8 cellular contexts compared by ENCODE assay signal in genomic region chr2:73291461-73292315, GRCh38. TPM values are rescaled to one million over a fixed set of nuclear protein-coding genes. Genes with fewer than 3 reads are reported as not detected.
DNase-seq lines count a peak whose midpoint lies in the region; ATAC-seq and TF ChIP-seq lines count a peak whose summit lies in the region.

No MANE protein-coding gene starts in this region.

- H3K79me2 ChIP-seq in neural progenitor cell (ENCODE audit: low read depth): no peaks in the 10 kb centered on the region

- peaks cover 14% of the 10 kb centered on the region for H3F3A ChIP-seq in neural progenitor cell (ENCODE audit: low read depth)

- H3K27ac Mint-ChIP-seq in neural progenitor cell: no peak overlapping the region

- no peaks in the 10 kb centered on the region for H3K36me3 ChIP-seq in neural progenitor cell

- no peak overlapping the region for H3K27ac ChIP-seq in neural progenitor cell

- TF ChIP-seq CTCF in choroid plexus epithelial cell (conservative IDR thresholded peaks at IDR 0.05; ENCODE audit: low read depth, low read length) (no peak), neural progenitor cell (IDR thresholded peaks at IDR 0.05) (peak; percentile 42)

- H2AFZ ChIP-seq in neural progenitor cell (replicated peaks): no peak overlapping the region

- peaks cover 83% of the 10 kb centered on the region for H3K27me3 Mint-ChIP-seq in neural progenitor cell (ENCODE audit: insufficient read depth, low read depth)

- H3K4me3 Mint-ChIP-seq in neural progenitor cell: peak overlapping the region; percentile 58

- no peak for ATAC-seq in HG02970 (IDR thresholded peaks at IDR 0.05; ENCODE audit: low FRiP score, unreplicated experiment)
- ATAC-seq in GM19397 (IDR thresholded peaks at IDR 0.05; ENCODE audit: unreplicated experiment): no peak

- no peaks in the 10 kb centered on the region for H3K9me3 Mint-ChIP-seq in neural progenitor cell

- peaks cover 7% of the 10 kb centered on the region for H3K4me1 Mint-ChIP-seq in neural progenitor cell

- H3K4me2 ChIP-seq in neural progenitor cell: peak overlapping the region; percentile 74

- peak overlapping the region; percentile 6 for H3K4me3 ChIP-seq in choroid plexus epithelial cell (ENCODE audit: low read depth, low read length)
- H3K4me3 ChIP-seq in neural progenitor cell: peak overlapping the region; percentile 26

- no peak overlapping the region for H3K9ac ChIP-seq in neural progenitor cell

- H3K27me3 ChIP-seq in neural progenitor cell: peaks cover 100% of the 10 kb centered on the region

- no peaks in the 10 kb centered on the region for H3K9me3 ChIP-seq in neural progenitor cell (ENCODE audit: low read depth)

- peaks cover 3% of the 10 kb centered on the region for H3K4me1 ChIP-seq in neural progenitor cell

- no peaks in the 10 kb centered on the region for H3K36me3 Mint-ChIP-seq in neural progenitor cell

- DNase-seq in DMS53 treated with DMSO at 0.1 percent for 48 hours (lab: John Stamatoyannopoulos, UW; ENCODE audit: unreplicated experiment) (peak; percentile 61), NCI-H1092 (lab: John Stamatoyannopoulos, UW) (peak; percentile 23), choroid plexus epithelial cell (ENCODE audit: low read depth) (no peak), neural progenitor cell (ENCODE audit: low spot score) (peak; percentile 79), hypothalamus (lab: John Stamatoyannopoulos, UW) (no peak)
- no peak for DNase-seq in activated CD8-positive, alpha-beta memory T cell treated with anti-CD3 and anti-CD28 coated beads for 24 hours

- H4K20me1 ChIP-seq in neural progenitor cell (ENCODE audit: low read depth): peaks cover 38% of the 10 kb centered on the region

RNA-seq across cellular contexts. Expression of gene EGR4, which starts 1.7 kb away (rescaled TPM):
- total RNA-seq in neural progenitor cell (ENCODE audit: low replicate concordance): 0.40 TPM in 1 of 2 replicates, not detected in the other

RNA-seq across cellular contexts. Expression of gene FBXO41, which starts 7.4 kb away (rescaled TPM):
- 1.5 and 6.3 TPM in 2 replicates for total RNA-seq in neural progenitor cell (ENCODE audit: low replicate concordance)

RNA-seq across cellular contexts. Expression of gene CCT7, which starts 57.6 kb away (rescaled TPM):
- total RNA-seq in neural progenitor cell (ENCODE audit: low replicate concordance): 365 and 456 TPM in 2 replicates

RNA-seq across cellular contexts. Expression of gene PRADC1, which starts 58.6 kb away (rescaled TPM):
- 3.9 and 8.2 TPM in 2 replicates for total RNA-seq in neural progenitor cell (ENCODE audit: low replicate concordance)

Comparison
In these comparisons a context has a peak if more than half of its experiments do, and no peak if none do; other contexts are left out.
1. DNase-seq: peak in DMS53 treated with DMSO at 0.1 percent for 48 hours (single experiment), NCI-H1092 (single experiment) and neural progenitor cell (single experiment); none in choroid plexus epithelial cell (single experiment), hypothalamus (0 of 51) and activated CD8-positive, alpha-beta memory T cell treated with anti-CD3 and anti-CD28 coated beads for 24 hours (single experiment).